ENCODE assay signal across 8 cellular contexts in genomic region chr16:38941-39892, GRCh38. TPM values are rescaled to one million over a fixed set of nuclear protein-coding genes. Genes with fewer than 3 reads are reported as not detected.
DNase-seq lines count a peak whose midpoint lies in the region; ATAC-seq, FAIRE-seq and TF ChIP-seq lines count a peak whose summit lies in the region.

No MANE protein-coding gene starts in this region.

- no peaks in the 10 kb centered on the region for H4K20me1 ChIP-seq in BLaER1

- intact Hi-C loops in activated CD4-positive, alpha-beta T cell treated with anti-CD3 and anti-CD28 coated beads for 36 hours (cut with DNase I, micrococcal nuclease): no loop called here
- intact Hi-C loops in kidney (cut with DNase I): no loop called here

- peaks cover 82% of the 10 kb centered on the region for H3K4me1 ChIP-seq in BLaER1
- no peaks in the 10 kb centered on the region for H3K4me1 ChIP-seq in kidney (ENCODE audit: control insufficient read depth in 1 of 2, insufficient read depth in 1 of 2, low read depth in 1 of 2, low read length in 2 of 2)

- peaks cover 33% of the 10 kb centered on the region for H3K36me3 Mint-ChIP-seq in activated CD4-positive, alpha-beta T cell treated with anti-CD3 and anti-CD28 coated beads for 36 hours (ENCODE audit: low read depth)

- no peaks in the 10 kb centered on the region for H3K27me3 Mint-ChIP-seq in activated CD4-positive, alpha-beta T cell treated with anti-CD3 and anti-CD28 coated beads for 36 hours

- no peak overlapping the region for H3K4me3 ChIP-seq in BLaER1
- H3K4me3 ChIP-seq in HL-60 (replicated peaks; ENCODE audit: insufficient read depth, low read length): no peak overlapping the region
- H3K4me3 ChIP-seq in kidney (ENCODE audit: low read length in 2 of 2): no peak overlapping the region
- H3K4me3 ChIP-seq in MG63: no peak overlapping the region

- H3K4me1 Mint-ChIP-seq in activated CD4-positive, alpha-beta T cell treated with anti-CD3 and anti-CD28 coated beads for 36 hours: peaks cover 28% of the 10 kb centered on the region

- H3K36me3 ChIP-seq in BLaER1 (peaks cover 53% of the 10 kb centered on the region), kidney (ENCODE audit: control insufficient read depth in 1 of 2, insufficient read depth in 2 of 2, low read length in 2 of 2) (no peaks in the 10 kb centered on the region), MG63 (peaks cover 37% of the 10 kb centered on the region)

- H3K4me3 Mint-ChIP-seq in activated CD4-positive, alpha-beta T cell treated with anti-CD3 and anti-CD28 coated beads for 36 hours: no peak overlapping the region

- H3K27ac ChIP-seq in BLaER1 (peak overlapping the region; percentile 75), HL-60 (replicated peaks) (peak overlapping the region; percentile 81), kidney (ENCODE audit: low read depth in 2 of 2, low read length in 2 of 2) (no peak overlapping the region)

- CTCF ChIA-PET in activated CD4-positive, alpha-beta T cell treated with anti-CD3 and anti-CD28 coated beads for 36 hours (lab: Charles Lee): interaction anchor here (0.9 to 1.4 kb wide), 2 partner anchors 26 to 57 kb away, joined by 3 to 5 read pairs; no protein-coding TSS in a partner anchor

- POLR2A ChIA-PET in activated CD4-positive, alpha-beta T cell treated with anti-CD3 and anti-CD28 coated beads for 36 hours (lab: Charles Lee): interaction anchor here (1.0 kb wide), 1 partner anchor 14 kb away, joined by 4 read pairs; the partner anchor contains the start of genes POLR3K and SNRNP25

- no peak for FAIRE-seq in kidney (lab: Jason Lieb, UNC)

- TF ChIP-seq CTCF in HL-60 (IDR thresholded peaks at IDR 0.05; ENCODE audit: insufficient read depth, low read length): no peak
- no peak for TF ChIP-seq CTCF in kidney (IDR thresholded peaks at IDR 0.05; ENCODE audit: borderline replicate concordance, extremely low read depth, insufficient read depth)

- H3K9me3 ChIP-seq in BLaER1 (peaks cover 5% of the 10 kb centered on the region), kidney (ENCODE audit: control insufficient read depth in 1 of 2, low read length in 2 of 2) (no peaks in the 10 kb centered on the region), MG63 (no peaks in the 10 kb centered on the region)

- no peaks in the 10 kb centered on the region for H3K27me3 ChIP-seq in BLaER1
- H3K27me3 ChIP-seq in HL-60 (ENCODE audit: insufficient read depth, poor library complexity, severe bottlenecking): no peaks in the 10 kb centered on the region
- H3K27me3 ChIP-seq in MG63: no peaks in the 10 kb centered on the region

- no peaks in the 10 kb centered on the region for H3K9me3 Mint-ChIP-seq in activated CD4-positive, alpha-beta T cell treated with anti-CD3 and anti-CD28 coated beads for 36 hours (ENCODE audit: low read depth)

- peak overlapping the region; percentile 81 for H3K4me2 ChIP-seq in BLaER1

- DNase-seq in HL-60 (ENCODE audit: low read depth in 1 of 2, low spot score in 1 of 2) (peak; percentile 92 to 93), kidney (peak; percentile 84), NCI-H2081 treated with DMSO at 0.1 percent for 48 hours (lab: John Stamatoyannopoulos, UW) (no peak), MG63 (no peak), middle frontal gyrus (ENCODE audit: extremely low spot score, low spot score) (no peak)
- peak; percentile 64 for DNase-seq in activated CD4-positive, alpha-beta T cell treated with anti-CD3 and anti-CD28 coated beads for 36 hours

- peak overlapping the region; percentile 60 for H3K9ac ChIP-seq in BLaER1
- no peak overlapping the region for H3K9ac ChIP-seq in kidney (ENCODE audit: low read length in 2 of 2)

- peak overlapping the region; percentile 23 for H3K27ac Mint-ChIP-seq in activated CD4-positive, alpha-beta T cell treated with anti-CD3 and anti-CD28 coated beads for 36 hours

- ATAC-seq in GM19438 (IDR thresholded peaks at IDR 0.05; ENCODE audit: low read depth, unreplicated experiment): peak; percentile 74
- peak; percentile 89 for ATAC-seq in activated CD4-positive, alpha-beta T cell treated with anti-CD3 and anti-CD28 coated beads for 36 hours

RNA-seq across cellular contexts. Expression of gene POLR3K, which starts 14.2 kb away (rescaled TPM):
- total RNA-seq in activated CD4-positive, alpha-beta T cell treated with anti-CD3 and anti-CD28 coated beads for 36 hours: 10 to 100 TPM; 31.9 to 46.8 TPM
- 8.8 TPM for total RNA-seq in kidney
- 18.5 TPM for polyA plus RNA-seq in kidney (ENCODE audit: insufficient read depth, low read depth, low replicate concordance)
- total RNA-seq in MG63 (2014; rRNA removed; shearing (Covaris generic); ENCODE audit: low replicate concordance): 16.4 and 25.5 TPM in 2 replicates

RNA-seq across cellular contexts. Expression of gene SNRNP25, which starts 14.4 kb away (rescaled TPM):
- 10 to 100 TPM; 42.5 to 50.0 TPM for total RNA-seq in activated CD4-positive, alpha-beta T cell treated with anti-CD3 and anti-CD28 coated beads for 36 hours
- total RNA-seq in kidney: 14.7 TPM
- 60.3 TPM for polyA plus RNA-seq in kidney (ENCODE audit: insufficient read depth, low read depth, low replicate concordance)
- 33.1 and 87.8 TPM in 2 replicates for total RNA-seq in MG63 (2014; rRNA removed; shearing (Covaris generic); ENCODE audit: low replicate concordance)

RNA-seq across cellular contexts. Expression of gene RHBDF1, which starts 33.2 kb away (rescaled TPM):
- under 1 TPM in 1 of 2 experiments, not detected in 1; 0.40 TPM for total RNA-seq in activated CD4-positive, alpha-beta T cell treated with anti-CD3 and anti-CD28 coated beads for 36 hours
- total RNA-seq in kidney: 33.1 TPM
- 12.0 TPM for polyA plus RNA-seq in kidney (ENCODE audit: insufficient read depth, low read depth, low replicate concordance)
- total RNA-seq in MG63 (2014; rRNA removed; shearing (Covaris generic); ENCODE audit: low replicate concordance): 4.2 and 12.0 TPM in 2 replicates

RNA-seq across cellular contexts. Expression of gene MPG, which starts 38.8 kb away (rescaled TPM):
- 10 to 100 TPM; 47.0 to 57.0 TPM for total RNA-seq in activated CD4-positive, alpha-beta T cell treated with anti-CD3 and anti-CD28 coated beads for 36 hours
- total RNA-seq in kidney: 40.8 TPM
- polyA plus RNA-seq in kidney (ENCODE audit: insufficient read depth, low read depth, low replicate concordance): 54.3 TPM
- 126 and 258 TPM in 2 replicates for total RNA-seq in MG63 (2014; rRNA removed; shearing (Covaris generic); ENCODE audit: low replicate concordance)

Comparison
In these comparisons a context has a peak if more than half of its experiments do, and no peak if none do; other contexts are left out.
1. H3K27ac ChIP-seq: peak in BLaER1 (single experiment) and HL-60 (single experiment); none in kidney (0 of 2).
2. DNase-seq: peak in HL-60 (2 of 2), activated CD4-positive, alpha-beta T cell treated with anti-CD3 and anti-CD28 coated beads for 36 hours (single experiment) and kidney (single experiment); none in NCI-H2081 treated with DMSO at 0.1 percent for 48 hours (single experiment), MG63 (single experiment) and middle frontal gyrus (single experiment).